Comparison of ENCODE assay signal across 18 cellular contexts in the genomic region with DNA sequence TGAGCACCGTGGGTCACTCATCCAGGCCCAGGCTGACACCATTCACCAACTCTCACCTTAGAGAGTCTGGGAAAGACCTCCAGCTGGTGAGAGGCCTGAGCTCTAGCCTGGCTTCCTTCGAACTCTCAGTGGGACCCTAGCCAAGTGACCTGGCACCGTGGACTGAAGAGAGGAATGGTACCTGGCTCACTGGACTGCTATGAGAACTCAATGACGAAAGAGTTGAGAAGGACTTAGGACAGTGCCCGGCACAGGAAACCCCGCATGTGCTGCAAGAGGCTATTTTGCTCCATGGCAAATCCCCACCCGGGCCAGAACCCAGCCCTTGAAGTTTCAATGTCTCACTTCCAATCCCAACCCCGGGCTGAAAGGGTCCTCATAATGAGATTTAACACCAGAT. TPM values are rescaled to one million over a fixed set of nuclear protein-coding genes. Genes with fewer than 3 reads are reported as not detected.
DNase-seq lines count a peak whose midpoint lies in the region; ATAC-seq, FAIRE-seq and TF ChIP-seq lines count a peak whose summit lies in the region.
"Had no signal": no experiment of that assay in that cellular context is flagged by ENCODE, and none has a peak within 500 bp of the region (broad histone marks: within the 10 kb centered on the region; RNA-seq: fewer than 3 reads in every experiment).

No MANE protein-coding gene starts in this region.

- no peak overlapping the region for H3K18ac ChIP-seq in neuronal stem cell (ENCODE audit: low read length)
- H3K18ac ChIP-seq in mesendoderm (ENCODE audit: low read length), result no peak overlapping the region

- H3K79me2 ChIP-seq in HepG2 (ENCODE audit: insufficient read depth, low read length) (no peaks in the 10 kb centered on the region), mesendoderm (ENCODE audit: control insufficient read depth, insufficient read depth, low read length) (no peaks in the 10 kb centered on the region)

- H4K20me1 ChIP-seq in HepG2 (ENCODE audit: insufficient read depth, low read length), result no peaks in the 10 kb centered on the region
- H4K20me1 ChIP-seq: BLaER1 had no signal

- H3K27ac ChIP-seq in HepG2 (ENCODE audit: extremely low read length, insufficient read depth, low read length) (no peak overlapping the region), neuronal stem cell (replicated peaks; ENCODE audit: low read length) (no peak overlapping the region), skeletal muscle tissue (ENCODE audit: low read depth, low read length) (peak overlapping the region; percentile 86), gastroesophageal sphincter (no peak overlapping the region), mesendoderm (ENCODE audit: low read depth, low read length) (no peak overlapping the region)
- H3K27ac ChIP-seq: BLaER1 had no signal

- TF ChIP-seq EP300 in HepG2 (IDR thresholded peaks at IDR 0.05; ENCODE audit: low read depth in 2 of 2, low read length in 2 of 2) (no peak), HepG2 (CRISPR knock-in tag; IDR thresholded peaks at IDR 0.05; ENCODE audit: borderline replicate concordance) (no peak), gastroesophageal sphincter (IDR thresholded peaks at IDR 0.05) (no peak)

- no peak overlapping the region for H3K4ac ChIP-seq in neuronal stem cell (ENCODE audit: low read length)
- H3K4ac ChIP-seq in mesendoderm (ENCODE audit: low read depth, low read length), result no peak overlapping the region

- H3K4me3 ChIP-seq in HepG2 (replicated peaks in 1 of 3; ENCODE audit: insufficient read depth in 1 of 3, low read depth in 2 of 3, low read length in 3 of 3) (no peak overlapping the region), neuronal stem cell (ENCODE audit: low read length in 2 of 2) (no peak overlapping the region), skeletal muscle tissue (ENCODE audit: low read length in 3 of 3) (peak overlapping the region in 2 of 3 donors; percentile 91 to 94), gastroesophageal sphincter (no peak overlapping the region), mesendoderm (ENCODE audit: low read length) (no peak overlapping the region)
- H3K4me3 ChIP-seq: BLaER1 had no signal

- TF ChIP-seq CTCF in HepG2 (CRISPR knock-in tag; IDR thresholded peaks at IDR 0.05) (no peak), gastroesophageal sphincter (IDR thresholded peaks at IDR 0.05) (no peak)

- BruUV-seq in HepG2 (replicated peaks; lab: Mats Ljungman, UMichigan), result no TSS peak

- H4K91ac ChIP-seq in neuronal stem cell (ENCODE audit: low read depth, low read length, poor library complexity), result no peak overlapping the region

- peak overlapping the region; percentile 11 for H2BK5ac ChIP-seq in neuronal stem cell (ENCODE audit: low read length)
- no peak overlapping the region for H2BK5ac ChIP-seq in mesendoderm (ENCODE audit: low read length)

- H3K9me3 ChIP-seq in HepG2 (ENCODE audit: low read length) (no peaks in the 10 kb centered on the region), neuronal stem cell (replicated peaks in 1 of 2; ENCODE audit: control insufficient read depth in 2 of 2, insufficient read depth in 1 of 2, low read depth in 1 of 2, low read length in 2 of 2) (no peaks in the 10 kb centered on the region), skeletal muscle tissue (ENCODE audit: control insufficient read depth in 3 of 3, low read length in 3 of 3) (no peaks in the 10 kb centered on the region), gastroesophageal sphincter (no peaks in the 10 kb centered on the region)
- H3K9me3 ChIP-seq: BLaER1 had no signal

- H3K23ac ChIP-seq in neuronal stem cell (ENCODE audit: low read depth, low read length, poor library complexity) (no peak overlapping the region), mesendoderm (ENCODE audit: low read length) (no peak overlapping the region)

- in situ Hi-C loops in HepG2 (cut with HindIII; ENCODE audit: extremely low pct_ligation_motif_present, low pct_unique_long_range_greater_than_20kb), result no loop called here

- no peak overlapping the region for H3K14ac ChIP-seq in neuronal stem cell (ENCODE audit: low read length)

- WGBS in HepG2 (ENCODE audit: low lambda C conversion rate), result 62% methylated on average over 7 of the region's 8 CpGs
- WGBS in neuronal stem cell (ENCODE audit: extremely low coverage in 2 of 2, insufficient read length in 2 of 2, insufficient replicate concordance in 1 of 2), 2 donors, result no CpG with 5 or more reads among the region's 8 CpGs
- WGBS in gastroesophageal sphincter (ENCODE audit: low coverage in 1 of 2), 2 donors, result 77% methylated on average over 7 of the region's 8 CpGs; no CpG with 5 or more reads in 1 of the 2 donors
- no CpG with 5 or more reads among the region's 8 CpGs for WGBS in mesendoderm (ENCODE audit: extremely low coverage, insufficient coverage, low lambda C conversion rate)

- H2AK5ac ChIP-seq in neuronal stem cell (ENCODE audit: low read depth, low read length) (no peak overlapping the region), mesendoderm (ENCODE audit: low read length) (no peak overlapping the region)

- H2BK120ac ChIP-seq in neuronal stem cell (ENCODE audit: low read depth, low read length) (no peak overlapping the region), mesendoderm (ENCODE audit: low read depth, low read length) (no peak overlapping the region)

- no peak for FAIRE-seq in HepG2 (lab: Jason Lieb, UNC)
- FAIRE-seq: GM19239 had no signal

- no peak overlapping the region for H2BK12ac ChIP-seq in neuronal stem cell (ENCODE audit: low read length)

- peak; percentile 7 for ATAC-seq in Right ventricle myocardium superior (ENCODE audit: poor library complexity)
- no peak for ATAC-seq in Right ventricle myocardium inferior
- ATAC-seq in HepG2, result peak; percentile 23
- no peak for ATAC-seq in gastroesophageal sphincter
- ATAC-seq in HG02981 (IDR thresholded peaks at IDR 0.05; ENCODE audit: unreplicated experiment), result no peak
- ATAC-seq: HCT116 had no signal

- H3K56ac ChIP-seq in mesendoderm (ENCODE audit: low read length), result no peak overlapping the region

- no peak for TF ChIP-seq POLR2A in HepG2 (IDR thresholded peaks at IDR 0.05; ENCODE audit: insufficient read depth in 1 of 2, low read depth in 2 of 2, low read length in 2 of 2)
- no peak for TF ChIP-seq POLR2A in gastroesophageal sphincter (IDR thresholded peaks at IDR 0.05)

- H3K9ac ChIP-seq in HepG2 (ENCODE audit: insufficient read depth, low read depth, low read length) (no peak overlapping the region), neuronal stem cell (ENCODE audit: low read depth, low read length, poor library complexity) (no peak overlapping the region), skeletal muscle tissue (ENCODE audit: low read depth in 1 of 3, low read length in 3 of 3) (peak overlapping the region; percentile 82 to 94 (median 86)), mesendoderm (ENCODE audit: low read length) (no peak overlapping the region)
- H3K9ac ChIP-seq: BLaER1 had no signal

- POLR2A ChIA-PET in HepG2 (lab: Yijun Ruan, JAX), result interaction anchor here (2.5 kb wide), 1 partner anchor 12 kb away, joined by 12 read pairs; no protein-coding TSS in a partner anchor

- H3K4me1 ChIP-seq in HepG2 (ENCODE audit: insufficient read depth, low read length) (peaks cover 30% of the 10 kb centered on the region), neuronal stem cell (ENCODE audit: control insufficient read depth in 2 of 2, insufficient read depth in 1 of 2, low read depth in 1 of 2, low read length in 2 of 2) (no peaks in the 10 kb centered on the region), skeletal muscle tissue (ENCODE audit: control insufficient read depth in 3 of 3, insufficient read depth in 3 of 3, low read length in 3 of 3) (peaks cover 17 to 34% (median 23%) of the 10 kb centered on the region in 3 donors), gastroesophageal sphincter (peaks cover 0 to 8% (median 0%) of the 10 kb centered on the region in 3 donors), mesendoderm (ENCODE audit: control insufficient read depth, low read depth, low read length) (no peaks in the 10 kb centered on the region)

- H3K27me3 ChIP-seq in HepG2 (ENCODE audit: control insufficient read depth in 1 of 2, insufficient read depth in 2 of 2, low read length in 2 of 2) (no peaks in the 10 kb centered on the region), neuronal stem cell (ENCODE audit: control insufficient read depth in 3 of 3, insufficient read depth in 3 of 3, low read depth in 1 of 3, low read length in 3 of 3) (no peaks in the 10 kb centered on the region), skeletal muscle tissue (ENCODE audit: control insufficient read depth in 3 of 3, insufficient read depth in 3 of 3, low read length in 3 of 3) (no peaks in the 10 kb centered on the region), gastroesophageal sphincter (no peaks in the 10 kb centered on the region), mesendoderm (ENCODE audit: insufficient read depth, low read length, poor library complexity) (no peaks in the 10 kb centered on the region)
- H3K27me3 ChIP-seq: BLaER1 had no signal

- no peak for TF ChIP-seq RAD21 in HepG2 (CRISPR knock-in tag; IDR thresholded peaks at IDR 0.05)

- H4K5ac ChIP-seq in mesendoderm (ENCODE audit: low read length), result no peak overlapping the region

- H4K8ac ChIP-seq in neuronal stem cell (ENCODE audit: low read depth, low read length), result no peak overlapping the region
- no peak overlapping the region for H4K8ac ChIP-seq in mesendoderm (ENCODE audit: low read depth, low read length)

- CTCF ChIA-PET in HepG2 (lab: Yijun Ruan, JAX; ENCODE audit: low intra/inter-chr PET ratio, low total read pairs), result no interaction called here

- intact Hi-C loops in Right ventricle myocardium superior (cut with DNase I) (no loop called here), Right ventricle myocardium inferior (cut with DNase I) (no loop called here), HepG2 (cut with micrococcal nuclease; ENCODE audit: unreplicated experiment) (no loop called here)

- DNase-seq in Right ventricle myocardium superior (no peak), Right ventricle myocardium inferior (ENCODE audit: missing footprints) (no peak), HepG2 (ENCODE audit: low spot score) (no peak), neuronal stem cell (ENCODE audit: low spot score) (no peak), mesendoderm (no peak)
- DNase-seq: 8988T; AML-193; CD8-positive, alpha-beta memory T cell; DMS53; GF-D8 had no signal

- H2BK15ac ChIP-seq in neuronal stem cell (ENCODE audit: low read length) (no peak overlapping the region), mesendoderm (replicated peaks; ENCODE audit: low read depth) (no peak overlapping the region)

- H2AFZ ChIP-seq in HepG2 (ENCODE audit: low read length) (no peak overlapping the region), neuronal stem cell (ENCODE audit: low read length) (no peak overlapping the region)

- H3K36me3 ChIP-seq in HepG2 (replicated peaks in 1 of 2; ENCODE audit: control insufficient read depth in 1 of 2, insufficient read depth in 2 of 2, low read length in 2 of 2) (no peaks in the 10 kb centered on the region), neuronal stem cell (replicated peaks in 1 of 2; ENCODE audit: control insufficient read depth in 2 of 2, insufficient read depth in 2 of 2, low read length in 2 of 2) (no peaks in the 10 kb centered on the region), skeletal muscle tissue (ENCODE audit: control insufficient read depth in 3 of 3, insufficient read depth in 3 of 3, low read length in 3 of 3) (peaks cover 5 to 8% (median 7%) of the 10 kb centered on the region in 3 donors), gastroesophageal sphincter (no peaks in the 10 kb centered on the region), mesendoderm (ENCODE audit: control insufficient read depth, insufficient read depth, low read length) (peaks cover 1% of the 10 kb centered on the region)
- H3K36me3 ChIP-seq: BLaER1 had no signal

- no peaks in the 10 kb centered on the region for H3K79me1 ChIP-seq in neuronal stem cell (ENCODE audit: low read depth, low read length)
- no peaks in the 10 kb centered on the region for H3K79me1 ChIP-seq in mesendoderm (ENCODE audit: low read length)

- H3K4me2 ChIP-seq in HepG2 (ENCODE audit: low read depth, low read length) (no peak overlapping the region), neuronal stem cell (ENCODE audit: insufficient read depth, low read length, poor library complexity, severe bottlenecking) (no peak overlapping the region), mesendoderm (ENCODE audit: low read length) (no peak overlapping the region)
- H3K4me2 ChIP-seq: BLaER1 had no signal

RNA-seq across cellular contexts. Expression of a gene that starts 0.6 kb away (rescaled TPM):
- total RNA-seq in Right ventricle myocardium superior, result 6.7 TPM
- total RNA-seq in Right ventricle myocardium inferior, result 7.0 TPM
- total RNA-seq in HepG2 (2016; rRNA removed; fragmentation: Illumina TruSeq; extraction: Trizol), result 0.60 and 1.2 TPM in 2 replicates
- 0.91 and 1.4 TPM in 2 replicates for total RNA-seq in HepG2 (2016; cell fraction: cytosol; rRNA removed; fragmentation: Illumina TruSeq; extraction: Trizol; ENCODE audit: low read depth)
- 1.0 and 1.7 TPM in 2 replicates for total RNA-seq in HepG2 (2016; cell fraction: insoluble cytoplasmic fraction; rRNA removed; fragmentation: Illumina TruSeq; extraction: Trizol)
- total RNA-seq in HepG2 (2016; cell fraction: membrane; rRNA removed; fragmentation: Illumina TruSeq; extraction: Trizol), result 1.2 and 1.4 TPM in 2 replicates
- total RNA-seq in HepG2 (2016; cell fraction: nucleus; rRNA removed; fragmentation: Illumina TruSeq; extraction: Trizol), result 0.72 and 1.2 TPM in 2 replicates
- polyA plus RNA-seq in HepG2 (2011; rRNA removed), result 0.15 and 0.40 TPM in 2 replicates
- 0.13 and 0.14 TPM in 2 replicates for polyA plus RNA-seq in HepG2 (2011; cell fraction: cytosol; rRNA removed)
- 0.77 and 1.1 TPM in 2 replicates for polyA plus RNA-seq in HepG2 (2011; cell fraction: nucleus; rRNA removed)
- 0.79 and 0.80 TPM in 2 replicates for polyA plus RNA-seq in HepG2 (2012)
- polyA plus RNA-seq in HepG2 (2016; cell fraction: cytosol; fragmentation: Illumina TruSeq; extraction: Trizol; ENCODE audit: low read depth), result 0.51 and 1.2 TPM in 2 replicates
- polyA plus RNA-seq in HepG2 (2016; cell fraction: insoluble cytoplasmic fraction; fragmentation: Illumina TruSeq; extraction: Trizol; ENCODE audit: low read depth), result 0.83 and 0.93 TPM in 2 replicates
- 0.44 TPM in 1 of 2 replicates, not detected in the other for polyA plus RNA-seq in HepG2 (2016; cell fraction: membrane; fragmentation: Illumina TruSeq; extraction: Trizol; ENCODE audit: low read depth)
- polyA plus RNA-seq in HepG2 (2016; cell fraction: nucleus; fragmentation: Illumina TruSeq; extraction: Trizol; ENCODE audit: insufficient read depth, low read depth), result 2.3 and 3.6 TPM in 2 replicates
- polyA minus RNA-seq in HepG2 (2011; rRNA and poly(A)+ RNA removed; ENCODE audit: low replicate concordance), result 0.16 and 0.64 TPM in 2 replicates
- not detected in 2 replicates for polyA minus RNA-seq in HepG2 (2011; cell fraction: cytosol; rRNA and poly(A)+ RNA removed)
- 0.75 and 1.2 TPM in 2 replicates for polyA minus RNA-seq in HepG2 (2011; cell fraction: nucleus; rRNA and poly(A)+ RNA removed)
- not detected for polyA plus RNA-seq in neuronal stem cell (2013, experiment 1 of 2)
- 0.06 TPM for polyA plus RNA-seq in neuronal stem cell (2013, experiment 2 of 2)
- 44.9 TPM for total RNA-seq in skeletal muscle tissue
- total RNA-seq in gastroesophageal sphincter, result under 1 TPM in 2 of 4 donors, not detected in 2; 0.23 to 0.27 TPM
- polyA plus RNA-seq in mesendoderm (2013, experiment 1 of 2), result 0.14 TPM
- 0.28 TPM for polyA plus RNA-seq in mesendoderm (2013, experiment 2 of 2)
- total RNA-seq: H4, HT1080 had no signal
- polyA plus RNA-seq: CD8-positive, alpha-beta memory T cell had no signal

RNA-seq across cellular contexts. Expression of a gene that starts 23.3 kb away (rescaled TPM):
- 166 TPM for total RNA-seq in Right ventricle myocardium superior
- 160 TPM for total RNA-seq in Right ventricle myocardium inferior
- total RNA-seq in HepG2 (2016; rRNA removed; fragmentation: Illumina TruSeq; extraction: Trizol), result 214 and 279 TPM in 2 replicates
- total RNA-seq in HepG2 (2016; cell fraction: cytosol; rRNA removed; fragmentation: Illumina TruSeq; extraction: Trizol; ENCODE audit: low read depth), result 50.9 and 53.3 TPM in 2 replicates
- 219 and 288 TPM in 2 replicates for total RNA-seq in HepG2 (2016; cell fraction: insoluble cytoplasmic fraction; rRNA removed; fragmentation: Illumina TruSeq; extraction: Trizol)
- 67.5 and 75.1 TPM in 2 replicates for total RNA-seq in HepG2 (2016; cell fraction: membrane; rRNA removed; fragmentation: Illumina TruSeq; extraction: Trizol)
- total RNA-seq in HepG2 (2016; cell fraction: nucleus; rRNA removed; fragmentation: Illumina TruSeq; extraction: Trizol), result 86.3 and 92.9 TPM in 2 replicates
- polyA plus RNA-seq in HepG2 (2011; rRNA removed), result 66.7 and 75.8 TPM in 2 replicates
- 95.2 and 102 TPM in 2 replicates for polyA plus RNA-seq in HepG2 (2011; cell fraction: cytosol; rRNA removed)
- polyA plus RNA-seq in HepG2 (2011; cell fraction: nucleus; rRNA removed), result 41.7 and 44.9 TPM in 2 replicates
- 71.8 and 98.0 TPM in 2 replicates for polyA plus RNA-seq in HepG2 (2012)
- 52.7 and 54.7 TPM in 2 replicates for polyA plus RNA-seq in HepG2 (2016; cell fraction: cytosol; fragmentation: Illumina TruSeq; extraction: Trizol; ENCODE audit: low read depth)
- 298 and 314 TPM in 2 replicates for polyA plus RNA-seq in HepG2 (2016; cell fraction: insoluble cytoplasmic fraction; fragmentation: Illumina TruSeq; extraction: Trizol; ENCODE audit: low read depth)
- polyA plus RNA-seq in HepG2 (2016; cell fraction: membrane; fragmentation: Illumina TruSeq; extraction: Trizol; ENCODE audit: low read depth), result 58.7 and 63.6 TPM in 2 replicates
- 117 and 127 TPM in 2 replicates for polyA plus RNA-seq in HepG2 (2016; cell fraction: nucleus; fragmentation: Illumina TruSeq; extraction: Trizol; ENCODE audit: insufficient read depth, low read depth)
- polyA minus RNA-seq in HepG2 (2011; rRNA and poly(A)+ RNA removed; ENCODE audit: low replicate concordance), result 52.6 and 310 TPM in 2 replicates
- 39.1 and 44.3 TPM in 2 replicates for polyA minus RNA-seq in HepG2 (2011; cell fraction: cytosol; rRNA and poly(A)+ RNA removed)
- polyA minus RNA-seq in HepG2 (2011; cell fraction: nucleus; rRNA and poly(A)+ RNA removed), result 51.1 and 58.3 TPM in 2 replicates
- polyA plus RNA-seq in neuronal stem cell (2013, experiment 1 of 2), result 74.9 TPM
- polyA plus RNA-seq in neuronal stem cell (2013, experiment 2 of 2), result 75.0 TPM
- 146 TPM for total RNA-seq in skeletal muscle tissue
- total RNA-seq in gastroesophageal sphincter, result 100 to 1,000 TPM; 169 to 194 (median 179) TPM
- 136 TPM for polyA plus RNA-seq in mesendoderm (2013, experiment 1 of 2)
- 143 TPM for polyA plus RNA-seq in mesendoderm (2013, experiment 2 of 2)

RNA-seq across cellular contexts. Expression of a gene that starts 41.2 kb away (rescaled TPM):
- 34.5 TPM for total RNA-seq in Right ventricle myocardium superior
- total RNA-seq in Right ventricle myocardium inferior, result 35.0 TPM
- 7.2 and 15.3 TPM in 2 replicates for total RNA-seq in HepG2 (2016; rRNA removed; fragmentation: Illumina TruSeq; extraction: Trizol)
- total RNA-seq in HepG2 (2016; cell fraction: cytosol; rRNA removed; fragmentation: Illumina TruSeq; extraction: Trizol; ENCODE audit: low read depth), result 5.8 and 6.7 TPM in 2 replicates
- 5.9 and 15.1 TPM in 2 replicates for total RNA-seq in HepG2 (2016; cell fraction: insoluble cytoplasmic fraction; rRNA removed; fragmentation: Illumina TruSeq; extraction: Trizol)
- 12.4 and 12.8 TPM in 2 replicates for total RNA-seq in HepG2 (2016; cell fraction: membrane; rRNA removed; fragmentation: Illumina TruSeq; extraction: Trizol)
- 13.7 and 15.1 TPM in 2 replicates for total RNA-seq in HepG2 (2016; cell fraction: nucleus; rRNA removed; fragmentation: Illumina TruSeq; extraction: Trizol)
- 30.5 and 40.7 TPM in 2 replicates for polyA plus RNA-seq in HepG2 (2011; rRNA removed)
- polyA plus RNA-seq in HepG2 (2011; cell fraction: cytosol; rRNA removed), result 23.0 and 34.8 TPM in 2 replicates
- 143 and 176 TPM in 2 replicates for polyA plus RNA-seq in HepG2 (2011; cell fraction: nucleus; rRNA removed)
- 13.2 and 20.5 TPM in 2 replicates for polyA plus RNA-seq in HepG2 (2012)
- 9.4 and 9.7 TPM in 2 replicates for polyA plus RNA-seq in HepG2 (2016; cell fraction: cytosol; fragmentation: Illumina TruSeq; extraction: Trizol; ENCODE audit: low read depth)
- 6.9 and 7.7 TPM in 2 replicates for polyA plus RNA-seq in HepG2 (2016; cell fraction: insoluble cytoplasmic fraction; fragmentation: Illumina TruSeq; extraction: Trizol; ENCODE audit: low read depth)
- polyA plus RNA-seq in HepG2 (2016; cell fraction: membrane; fragmentation: Illumina TruSeq; extraction: Trizol; ENCODE audit: low read depth), result 11.6 and 15.3 TPM in 2 replicates
- polyA plus RNA-seq in HepG2 (2016; cell fraction: nucleus; fragmentation: Illumina TruSeq; extraction: Trizol; ENCODE audit: insufficient read depth, low read depth), result 31.2 and 34.6 TPM in 2 replicates
- polyA minus RNA-seq in HepG2 (2011; rRNA and poly(A)+ RNA removed; ENCODE audit: low replicate concordance), result 14.8 and 27.8 TPM in 2 replicates
- 8.2 and 8.5 TPM in 2 replicates for polyA minus RNA-seq in HepG2 (2011; cell fraction: cytosol; rRNA and poly(A)+ RNA removed)
- 15.2 and 17.7 TPM in 2 replicates for polyA minus RNA-seq in HepG2 (2011; cell fraction: nucleus; rRNA and poly(A)+ RNA removed)
- polyA plus RNA-seq in neuronal stem cell (2013, experiment 1 of 2), result 21.6 TPM
- polyA plus RNA-seq in neuronal stem cell (2013, experiment 2 of 2), result 20.9 TPM
- total RNA-seq in skeletal muscle tissue, result 16.7 TPM
- 100 to 1,000 TPM in 1 of 4 donors, 10 to 100 TPM in 3; 68.8 to 218 (median 78.9) TPM for total RNA-seq in gastroesophageal sphincter
- polyA plus RNA-seq in mesendoderm (2013, experiment 1 of 2), result 10.9 TPM
- polyA plus RNA-seq in mesendoderm (2013, experiment 2 of 2), result 11.3 TPM

Comparison
In these comparisons a context has a peak if more than half of its experiments do, and no peak if none do; other contexts are left out.
1. ATAC-seq: peak in Right ventricle myocardium superior (single experiment) and HepG2 (single experiment); none in Right ventricle myocardium inferior (single experiment), gastroesophageal sphincter (single experiment) and HG02981 (single experiment).
2. H3K4me3 ChIP-seq: peak in skeletal muscle tissue (2 of 3); none in HepG2 (0 of 3), neuronal stem cell (0 of 2), gastroesophageal sphincter (0 of 2) and mesendoderm (single experiment).
3. H3K9ac ChIP-seq: peak in skeletal muscle tissue (3 of 3); none in HepG2 (single experiment), neuronal stem cell (single experiment) and mesendoderm (single experiment).